9 cellular contexts compared by ENCODE assay signal in the genomic region with DNA sequence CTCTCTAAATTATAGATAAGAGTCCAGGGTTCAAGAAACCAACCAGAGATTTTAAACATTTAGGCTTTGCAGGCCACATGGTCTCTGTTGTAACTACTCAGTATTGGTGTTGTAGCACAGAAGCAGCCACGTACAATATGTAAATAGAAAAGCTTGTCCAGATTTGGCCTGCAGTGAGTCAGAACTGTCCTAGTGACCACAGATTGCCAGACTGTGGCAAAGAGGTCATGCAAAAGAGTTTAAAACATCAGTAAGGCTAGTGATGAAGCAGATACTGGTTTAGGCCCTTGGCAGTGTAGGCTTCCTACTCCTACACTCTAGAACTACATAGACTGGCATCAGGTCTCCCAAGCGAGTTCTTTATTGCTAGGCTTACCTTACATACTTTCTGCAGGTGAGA.
DNase-seq lines count a peak whose midpoint lies in the region; ATAC-seq, FAIRE-seq and TF ChIP-seq lines count a peak whose summit lies in the region.
"Had no signal": no experiment of that assay in that cellular context is flagged by ENCODE, and none has a peak within 500 bp of the region (broad histone marks: within the 10 kb centered on the region; RNA-seq: fewer than 3 reads in every experiment).

No MANE protein-coding gene starts in this region.

- H4K8ac ChIP-seq in neuronal stem cell (ENCODE audit: low read depth, low read length), result no peak overlapping the region

- no peak overlapping the region for H4K91ac ChIP-seq in neuronal stem cell (ENCODE audit: low read depth, low read length, poor library complexity)

- no peak overlapping the region for H2BK120ac ChIP-seq in neuronal stem cell (ENCODE audit: low read depth, low read length)

- H3K4me1 ChIP-seq in neuronal stem cell (ENCODE audit: control insufficient read depth in 2 of 2, insufficient read depth in 1 of 2, low read depth in 1 of 2, low read length in 2 of 2), result no peaks in the 10 kb centered on the region
- H3K4me1 ChIP-seq: Peyer's patch had no signal

- no peak overlapping the region for H2AK5ac ChIP-seq in neuronal stem cell (ENCODE audit: low read depth, low read length)

- FAIRE-seq in GM12892 (lab: Jason Lieb, UNC), result peak; percentile 79

- H3K4ac ChIP-seq in neuronal stem cell (ENCODE audit: low read length), result no peak overlapping the region

- H3K18ac ChIP-seq in neuronal stem cell (ENCODE audit: low read length), result no peak overlapping the region

- no peak for DNase-seq in GM12892 (ENCODE audit: insufficient read length)
- peak; percentile 30 for DNase-seq in dedifferentiated amniotic fluid mesenchymal stem cell (ENCODE audit: extremely low spot score)
- DNase-seq in pons (ENCODE audit: low spot score), result no peak
- no peak for DNase-seq in medulla oblongata (ENCODE audit: extremely low spot score)
- no peak for DNase-seq in neuronal stem cell (ENCODE audit: low spot score)
- DNase-seq in erythroblast (lab: John Stamatoyannopoulos, UW), result no peak
- DNase-seq: Peyer's patch had no signal

- H3K14ac ChIP-seq in neuronal stem cell (ENCODE audit: low read length), result no peak overlapping the region

- no peaks in the 10 kb centered on the region for H3K36me3 ChIP-seq in neuronal stem cell (replicated peaks in 1 of 2; ENCODE audit: control insufficient read depth in 2 of 2, insufficient read depth in 2 of 2, low read length in 2 of 2)
- H3K36me3 ChIP-seq: Peyer's patch had no signal

- H2BK5ac ChIP-seq in neuronal stem cell (ENCODE audit: low read length), result no peak overlapping the region

- no peak overlapping the region for H3K4me2 ChIP-seq in neuronal stem cell (ENCODE audit: insufficient read depth, low read length, poor library complexity, severe bottlenecking)

- no peak overlapping the region for H3K4me3 ChIP-seq in neuronal stem cell (ENCODE audit: low read length in 2 of 2)
- H3K4me3 ChIP-seq: Peyer's patch had no signal

- H3K27me3 ChIP-seq in neuronal stem cell (ENCODE audit: control insufficient read depth in 3 of 3, insufficient read depth in 3 of 3, low read depth in 1 of 3, low read length in 3 of 3), result no peaks in the 10 kb centered on the region
- H3K27me3 ChIP-seq: Peyer's patch had no signal

- TF ChIP-seq POLR2A in GM12892 (IDR thresholded peaks at IDR 0.05; ENCODE audit: low read depth, low read length) (no peak), erythroblast (IDR thresholded peaks at IDR 0.05; ENCODE audit: low read length) (no peak)

- no peak overlapping the region for H2AFZ ChIP-seq in neuronal stem cell (ENCODE audit: low read length)

- WGBS in neuronal stem cell (ENCODE audit: extremely low coverage in 2 of 2, insufficient read length in 2 of 2, insufficient replicate concordance in 1 of 2), 2 donors, result no CpG with 5 or more reads among the region's 2 CpGs

- no peaks in the 10 kb centered on the region for H3K79me1 ChIP-seq in neuronal stem cell (ENCODE audit: low read depth, low read length)

- H3K23ac ChIP-seq in neuronal stem cell (ENCODE audit: low read depth, low read length, poor library complexity), result no peak overlapping the region

- no peak overlapping the region for H3K9ac ChIP-seq in neuronal stem cell (ENCODE audit: low read depth, low read length, poor library complexity)

- ATAC-seq in GM21423 (IDR thresholded peaks at IDR 0.05; ENCODE audit: unreplicated experiment) (peak; percentile 96), HG03175 (IDR thresholded peaks at IDR 0.05; ENCODE audit: unreplicated experiment) (peak; percentile 99)

- no peaks in the 10 kb centered on the region for H3K9me3 ChIP-seq in neuronal stem cell (replicated peaks in 1 of 2; ENCODE audit: control insufficient read depth in 2 of 2, insufficient read depth in 1 of 2, low read depth in 1 of 2, low read length in 2 of 2)
- H3K9me3 ChIP-seq: Peyer's patch had no signal

- H3K27ac ChIP-seq in neuronal stem cell (replicated peaks; ENCODE audit: low read length), result no peak overlapping the region
- H3K27ac ChIP-seq: Peyer's patch had no signal

- H2BK15ac ChIP-seq in neuronal stem cell (ENCODE audit: low read length), result no peak overlapping the region

- H2BK12ac ChIP-seq in neuronal stem cell (ENCODE audit: low read length), result no peak overlapping the region
